In genomic region chr4:111208970-111209369, GRCh38 we compare ENCODE assay signal across 1 cellular context.
TF ChIP-seq lines count a peak whose summit lies in the region.

No MANE protein-coding gene starts in this region.

TF ChIP-seq in H1, 55 proteins besides CTCF, POLR2A, EP300 and RAD21:
- TF ChIP-seq ATF3 (IDR thresholded peaks at IDR 0.05; ENCODE audit: insufficient read depth, low read depth, low read length) (no peak), TCF12 (IDR thresholded peaks at IDR 0.05; ENCODE audit: low read depth, low read length) (no peak), BRCA1 (IDR thresholded peaks at IDR 0.05; ENCODE audit: low read depth, low read length) (no peak), RXRA (IDR thresholded peaks at IDR 0.05; ENCODE audit: insufficient read depth, low read depth, low read length) (no peak), BACH1 (IDR thresholded peaks at IDR 0.05; ENCODE audit: low read length) (no peak), HDAC2 (IDR thresholded peaks at IDR 0.05; ENCODE audit: borderline replicate concordance in 1 of 2, low read depth in 2 of 2, low read length in 2 of 2) (no peak), CHD7 (IDR thresholded peaks at IDR 0.05; ENCODE audit: insufficient replicate concordance, low read length) (no peak), ZNF274 (IDR thresholded peaks at IDR 0.05; ENCODE audit: borderline replicate concordance, extremely low read depth, low read length) (no peak), NRF1 (IDR thresholded peaks at IDR 0.05; ENCODE audit: low read depth, low read length) (no peak), SP2 (IDR thresholded peaks at IDR 0.05; ENCODE audit: low read length) (no peak), RFX5 (IDR thresholded peaks at IDR 0.05; ENCODE audit: borderline replicate concordance, low read depth, low read length) (no peak), CEBPB (IDR thresholded peaks at IDR 0.05; ENCODE audit: low read depth, low read length) (no peak), RNF2 (IDR thresholded peaks at IDR 0.05; ENCODE audit: borderline replicate concordance, low read depth, low read length, missing control alignments, poor library complexity, severe bottlenecking) (no peak), SP4 (IDR thresholded peaks at IDR 0.05; ENCODE audit: low read length) (no peak), SIX5 (IDR thresholded peaks at IDR 0.05; ENCODE audit: low read depth, low read length) (no peak)
- TF ChIP-seq, protein P1, sequence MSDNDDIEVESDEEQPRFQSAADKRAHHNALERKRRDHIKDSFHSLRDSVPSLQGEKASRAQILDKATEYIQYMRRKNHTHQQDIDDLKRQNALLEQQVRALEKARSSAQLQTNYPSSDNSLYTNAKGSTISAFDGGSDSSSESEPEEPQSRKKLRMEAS (IDR thresholded peaks at IDR 0.05) = no peak
